In genomic region chr1:8987881-8988617, GRCh38 we compare ENCODE assay signal across 8 cellular contexts. TPM values are rescaled to one million over a fixed set of nuclear protein-coding genes. Genes with fewer than 3 reads are reported as not detected.
DNase-seq lines count a peak whose midpoint lies in the region; ATAC-seq, FAIRE-seq and TF ChIP-seq lines count a peak whose summit lies in the region.

No MANE protein-coding gene starts in this region.

- POLR2A ChIA-PET in A549 (lab: Yijun Ruan, JAX): no interaction called here

- ATAC-seq in A549: peak; percentile 57 to 74; a peak in 3 of 6 replicates
- ATAC-seq in GM18511 (IDR thresholded peaks at IDR 0.05; ENCODE audit: unreplicated experiment): no peak

- no peaks in the 10 kb centered on the region for H3K36me3 Mint-ChIP-seq in osteocyte (ENCODE audit: unreplicated experiment)

- CTCF ChIA-PET in A549 (lab: Yijun Ruan, JAX): interaction anchor here (0.6 to 9.0 kb wide), 31 partner anchors 10 to 140 kb away, joined by 3 to 103 read pairs (median 4); partner anchors contain the start of genes ENO1 and SLC2A7

- peak; percentile 77 to 79 for TF ChIP-seq RAD21 in A549 (conservative IDR thresholded peaks at IDR 0.05 in 1 of 2, IDR thresholded peaks at IDR 0.05 in 1 of 2)

- H3K9me3 ChIP-seq in A549 (no peaks in the 10 kb centered on the region), Peyer's patch (no peaks in the 10 kb centered on the region)

- no peak for TF ChIP-seq EP300 in A549 (IDR thresholded peaks at IDR 0.05)

- 5% methylated on average over 6 of the region's 9 CpGs for WGBS in A549 (ENCODE audit: missing lambda C conversion rate)

- H3K4me3 ChIP-seq in A549: no peak overlapping the region
- no peak overlapping the region for H3K4me3 ChIP-seq in Peyer's patch

- peak; percentile 81 for TF ChIP-seq CTCF in A549 (IDR thresholded peaks at IDR 0.05)
- TF ChIP-seq CTCF in Peyer's patch (IDR thresholded peaks at IDR 0.05): peak; percentile 40 to 96 (median 84)
- TF ChIP-seq CTCF in osteocyte (IDR thresholded peaks at IDR 0.05): peak; percentile 97

- no peak overlapping the region for H3K4me3 Mint-ChIP-seq in osteocyte (ENCODE audit: unreplicated experiment)

- no peak overlapping the region for H3K4me2 ChIP-seq in A549

- DNase-seq in A549 (ENCODE audit: low read depth in 1 of 2, low spot score in 1 of 2): peak; percentile 44 to 53
- peak; percentile 66 for DNase-seq in GM12891 (ENCODE audit: insufficient read length, low spot score)
- DNase-seq in Peyer's patch: peak; percentile 51 to 81 (median 65)
- DNase-seq in activated effector memory CD4-positive, alpha-beta T cell treated with Interleukin-2 at 50 U/mL for 16 hours: peak; percentile 51
- DNase-seq in frontal cortex (ENCODE audit: low spot score in 2 of 2): peak; percentile 52 to 76
- no peak for DNase-seq in osteocyte (ENCODE audit: extremely low spot score, unreplicated experiment)
- DNase-seq in urothelium cell line (ENCODE audit: low spot score): peak; percentile 74

- H3K27ac ChIP-seq in A549 (peak overlapping the region; percentile 79 to 95), Peyer's patch (no peak overlapping the region)

- no peaks in the 10 kb centered on the region for H3K9me3 Mint-ChIP-seq in osteocyte (ENCODE audit: unreplicated experiment)

- H3K27me3 Mint-ChIP-seq in osteocyte (ENCODE audit: unreplicated experiment): no peaks in the 10 kb centered on the region

- no peak overlapping the region for H3K27ac Mint-ChIP-seq in osteocyte (ENCODE audit: unreplicated experiment)

- no peak for FAIRE-seq in A549 (lab: Jason Lieb, UNC)
- FAIRE-seq in GM12891 (lab: Jason Lieb, UNC): peak; percentile 95
- no peak for FAIRE-seq in frontal cortex (lab: Jason Lieb, UNC)
- no peak for FAIRE-seq in urothelium cell line (lab: Jason Lieb, UNC)

- TF ChIP-seq POLR2A in A549 (IDR thresholded peaks at IDR 0.05; ENCODE audit: low read length) (no peak), GM12891 (IDR thresholded peaks at IDR 0.05; ENCODE audit: low read depth, low read length) (no peak), Peyer's patch (IDR thresholded peaks at IDR 0.05) (no peak)

- H3K4me1 Mint-ChIP-seq in osteocyte (ENCODE audit: unreplicated experiment): peaks cover 13% of the 10 kb centered on the region

- peaks cover 31% of the 10 kb centered on the region for H3K4me1 ChIP-seq in A549
- peaks cover 0 to 5% (median 2%) of the 10 kb centered on the region in 4 donors for H3K4me1 ChIP-seq in Peyer's patch

- H3K27me3 ChIP-seq in Peyer's patch: no peaks in the 10 kb centered on the region

- H3K36me3 ChIP-seq in Peyer's patch: no peaks in the 10 kb centered on the region

TF ChIP-seq in A549, 52 proteins besides CTCF, POLR2A, EP300 and RAD21:
- TF ChIP-seq KDM1A (IDR thresholded peaks at IDR 0.05; ENCODE audit: low read depth) (no peak), SMC3 (IDR thresholded peaks at IDR 0.05) (peak; percentile 81)

TF ChIP-seq in GM12891, 5 proteins besides CTCF, POLR2A, EP300 and RAD21:
- TF ChIP-seq PAX5 (IDR thresholded peaks at IDR 0.05; ENCODE audit: insufficient read depth, low read length, severe bottlenecking) (no peak), SPI1 (IDR thresholded peaks at IDR 0.05; ENCODE audit: low read depth, low read length) (no peak), TAF1 (IDR thresholded peaks at IDR 0.05; ENCODE audit: low read depth, low read length) (no peak)

RNA-seq across cellular contexts. Expression of gene SLC2A7, which starts 38.2 kb away (rescaled TPM):
- polyA plus RNA-seq in A549 (2011; rRNA removed) (not detected in 2 replicates), A549 (2017; fragmentation: RNase III; extraction: RNeasy Plus Mini Kit Qiagen cat#74134 plus additional on column Dnase treatment) (0.05 TPM in 2 of 3 replicates, not detected in the other)
- polyA plus RNA-seq in A549 (2012; cell fraction: cytosol; rRNA removed): 0.03 TPM in 1 of 2 replicates, not detected in the other
- not detected in 2 replicates for polyA plus RNA-seq in A549 (2012; cell fraction: nucleus; rRNA removed)
- not detected in 2 replicates for polyA minus RNA-seq in A549 (2011; rRNA and poly(A)+ RNA removed)
- polyA plus RNA-seq in GM12891 (2012; ENCODE audit: low read depth, missing spikeins): not detected
- total RNA-seq in Peyer's patch (1 to 10 TPM in 1 of 4 donors, not detected in 3; 3.3 TPM), frontal cortex (not detected), osteocyte (not detected in 2 replicates)

RNA-seq across cellular contexts. Expression of gene CA6, which starts 42.4 kb away (rescaled TPM):
- polyA plus RNA-seq in A549 (2011; rRNA removed) (not detected in 2 replicates), A549 (2017; fragmentation: RNase III; extraction: RNeasy Plus Mini Kit Qiagen cat#74134 plus additional on column Dnase treatment) (not detected in 3 replicates)
- polyA plus RNA-seq in A549 (2012; cell fraction: cytosol; rRNA removed): not detected in 2 replicates
- not detected in 2 replicates for polyA plus RNA-seq in A549 (2012; cell fraction: nucleus; rRNA removed)
- polyA minus RNA-seq in A549 (2011; rRNA and poly(A)+ RNA removed): not detected in 2 replicates
- not detected for polyA plus RNA-seq in GM12891 (2012; ENCODE audit: low read depth, missing spikeins)
- total RNA-seq in Peyer's patch (not detected), frontal cortex (not detected), osteocyte (not detected in 2 replicates)

Comparison
In these comparisons a context has a peak if more than half of its experiments do, and no peak if none do; other contexts are left out.
1. H3K27ac ChIP-seq: peak in A549 (2 of 2); none in Peyer's patch (0 of 4).
2. Peak in every context shown above with its lines, with median percentiles within 50 percentile points of each other: CTCF ChIP-seq.